Comparison of ENCODE assay signal across 8 cellular contexts in genomic region chr2:203909192-203909945, GRCh38. TPM values are rescaled to one million over a fixed set of nuclear protein-coding genes. Genes with fewer than 3 reads are reported as not detected.
DNase-seq lines count a peak whose midpoint lies in the region; ATAC-seq and TF ChIP-seq lines count a peak whose summit lies in the region.

No MANE protein-coding gene starts in this region.

- peak overlapping the region; percentile 68 for H3K4me3 Mint-ChIP-seq in dendritic cell treated with granulocyte-macrophage colony-stimulating factor and Interleukin-4, amounts not matched to agents 40 ng/mL and 50 ng/mL, for 4 days

- H3K9me3 ChIP-seq in upper lobe of left lung = no peaks in the 10 kb centered on the region

- H3K27ac Mint-ChIP-seq in dendritic cell treated with granulocyte-macrophage colony-stimulating factor and Interleukin-4, amounts not matched to agents 40 ng/mL and 50 ng/mL, for 4 days = peak overlapping the region; percentile 88

- no peak for TF ChIP-seq EP300 in upper lobe of left lung (IDR thresholded peaks at IDR 0.05)

- H3K27me3 Mint-ChIP-seq in dendritic cell treated with granulocyte-macrophage colony-stimulating factor and Interleukin-4, amounts not matched to agents 40 ng/mL and 50 ng/mL, for 4 days = no peaks in the 10 kb centered on the region

- peaks cover 6% of the 10 kb centered on the region for H3K36me3 Mint-ChIP-seq in dendritic cell treated with granulocyte-macrophage colony-stimulating factor and Interleukin-4, amounts not matched to agents 40 ng/mL and 50 ng/mL, for 4 days (ENCODE audit: low read depth)

- POLR2A ChIA-PET in HEK293T (lab: Yijun Ruan, JAX) = no interaction called here

- peak; percentile 51 to 78 (median 66) for TF ChIP-seq CTCF in upper lobe of left lung (IDR thresholded peaks at IDR 0.05)

- WGBS in upper lobe of left lung, 2 donors = 20 to 22% methylated on average over 8 of the region's 8 CpGs

- peaks cover 11 to 13% (median 12%) of the 10 kb centered on the region in 4 donors for H3K4me1 ChIP-seq in upper lobe of left lung

- intact Hi-C loops in dendritic cell treated with granulocyte-macrophage colony-stimulating factor and Interleukin-4, amounts not matched to agents 40 ng/mL and 50 ng/mL, for 4 days (cut with micrococcal nuclease) = loop anchor here (1.0 to 2.0 kb wide), 4 partner anchors 39 to 425 kb away; no protein-coding TSS in a partner anchor

- DNase-seq in COR-L47 (lab: John Stamatoyannopoulos, UW) = peak; percentile 7
- DNase-seq in HEK293T (ENCODE audit: extremely low spot score) = peak; percentile 48
- DNase-seq in RKO (ENCODE audit: low spot score) = peak; percentile 45
- DNase-seq in medulla oblongata (ENCODE audit: extremely low spot score) = peak; percentile 84
- no peak for DNase-seq in upper lobe of left lung

- H3K4me3 ChIP-seq in upper lobe of left lung = peak overlapping the region in 2 of 4 donors; percentile 38 to 39

- peaks cover 10% of the 10 kb centered on the region for H3K9me3 Mint-ChIP-seq in dendritic cell treated with granulocyte-macrophage colony-stimulating factor and Interleukin-4, amounts not matched to agents 40 ng/mL and 50 ng/mL, for 4 days

- CTCF ChIA-PET in HEK293T (lab: Yijun Ruan, JAX) = interaction anchor here (0.5 to 1.1 kb wide), 4 partner anchors 9 to 1345 kb away, joined by 3 to 7 read pairs (median 4); no protein-coding TSS in a partner anchor

- ATAC-seq in upper lobe of left lung (ENCODE audit: low FRiP score in 2 of 2) = peak; percentile 63 to 88
- ATAC-seq in HG03139 (IDR thresholded peaks at IDR 0.05; ENCODE audit: unreplicated experiment) = no peak
- no peak for ATAC-seq in GM21423 (IDR thresholded peaks at IDR 0.05; ENCODE audit: unreplicated experiment)

- no peaks in the 10 kb centered on the region for H3K27me3 ChIP-seq in upper lobe of left lung

- H3K36me3 ChIP-seq in upper lobe of left lung = no peaks in the 10 kb centered on the region

- H3K4me1 Mint-ChIP-seq in dendritic cell treated with granulocyte-macrophage colony-stimulating factor and Interleukin-4, amounts not matched to agents 40 ng/mL and 50 ng/mL, for 4 days (ENCODE audit: low read depth) = peaks cover 22% of the 10 kb centered on the region

- TF ChIP-seq POLR2A in upper lobe of left lung (IDR thresholded peaks at IDR 0.05) = no peak

- peak overlapping the region; percentile 9 to 69 (median 49) for H3K27ac ChIP-seq in upper lobe of left lung

TF ChIP-seq in HEK293T, 16 proteins besides CTCF, POLR2A, EP300 and RAD21:
- TF ChIP-seq SUZ12 (IDR thresholded peaks at IDR 0.05) = no peak
- TF ChIP-seq FOXM1 (IDR thresholded peaks at IDR 0.05; ENCODE audit: borderline replicate concordance) = no peak
- TF ChIP-seq BHLHE40 (IDR thresholded peaks at IDR 0.05; ENCODE audit: borderline replicate concordance) = no peak
- TF ChIP-seq TARDBP (IDR thresholded peaks at IDR 0.05) = no peak
- no peak for TF ChIP-seq ELF4 (IDR thresholded peaks at IDR 0.05)
- TF ChIP-seq FOXK2 (IDR thresholded peaks at IDR 0.05) = no peak
- no peak for TF ChIP-seq CTBP1 (IDR thresholded peaks at IDR 0.05; ENCODE audit: borderline replicate concordance)
- no peak for TF ChIP-seq NFRKB (IDR thresholded peaks at IDR 0.05)
- TF ChIP-seq ZNF384 (IDR thresholded peaks at IDR 0.05) = no peak
- no peak for TF ChIP-seq LEF1 (IDR thresholded peaks at IDR 0.05; ENCODE audit: borderline replicate concordance)
- no peak for TF ChIP-seq HDGF (IDR thresholded peaks at IDR 0.05; ENCODE audit: borderline replicate concordance)
- TF ChIP-seq PKNOX1 (IDR thresholded peaks at IDR 0.05) = no peak
- no peak for TF ChIP-seq FOXA1 (IDR thresholded peaks at IDR 0.05)
- no peak for TF ChIP-seq L3MBTL2 (conservative IDR thresholded peaks at IDR 0.05)
TF ChIP-seq in HEK293T: peak in this region for 0.

RNA-seq across cellular contexts. Expression of gene ICOS, which starts 27.2 kb away (rescaled TPM):
- 1 to 10 TPM in 3 of 6 donors, under 1 TPM in 2, not detected in 1; 0.22 to 2.3 (median 1.1) TPM for total RNA-seq in upper lobe of left lung

RNA-seq across cellular contexts. Expression of gene CTLA4, which starts 41.8 kb away (rescaled TPM):
- 1 to 10 TPM in 4 of 6 donors, under 1 TPM in 2; 0.33 to 3.1 (median 1.1) TPM for total RNA-seq in upper lobe of left lung

Comparison
In these comparisons a context has a peak if more than half of its experiments do, and no peak if none do; other contexts are left out.
1. DNase-seq: peak in COR-L47 (single experiment), HEK293T (single experiment), RKO (single experiment) and medulla oblongata (single experiment); none in upper lobe of left lung (0 of 2).
2. ATAC-seq: peak in upper lobe of left lung (2 of 2); none in HG03139 (single experiment) and GM21423 (single experiment).